In genomic region chr2:54579061-54579681, GRCh38 we compare ENCODE assay signal across 1 cellular context.
A peak's percentile ranks its signal among the peaks of the same experiment; 100 is the strongest.
TF ChIP-seq lines count a peak whose summit lies in the region.

No MANE protein-coding gene starts in this region.

TF ChIP-seq in HepG2, 621 proteins besides CTCF, POLR2A, EP300 and RAD21 (continued from another document and continues in another):
- TF ChIP-seq ZNF713 (CRISPR knock-in tag; IDR thresholded peaks at IDR 0.05) = no peak
- 0 out of 2 replicates have a peak, but pooled peaks have one; percentile 18 for TF ChIP-seq HBP1 (CRISPR knock-in tag; IDR thresholded peaks at IDR 0.05; ENCODE audit: low read depth)
- 0 out of 2 replicates have a peak, but pooled peaks have one; percentile 2 for TF ChIP-seq TFE3 (CRISPR knock-in tag; IDR thresholded peaks at IDR 0.05)
- no peak for TF ChIP-seq TBX3 (IDR thresholded peaks at IDR 0.05; ENCODE audit: borderline replicate concordance)
- TF ChIP-seq BHLHE40 (IDR thresholded peaks at IDR 0.05; ENCODE audit: low read length) = peak; percentile 51; the same call in 1 of the 2 replicates
- no peak for TF ChIP-seq HMG20B (CRISPR knock-in tag; conservative IDR thresholded peaks at IDR 0.05)
- no peak for TF ChIP-seq ARNTL (CRISPR knock-in tag; IDR thresholded peaks at IDR 0.05)
- no peak for TF ChIP-seq SNAI1 (CRISPR knock-in tag; IDR thresholded peaks at IDR 0.05; ENCODE audit: borderline replicate concordance)
- TF ChIP-seq IRF2 (CRISPR knock-in tag; IDR thresholded peaks at IDR 0.05) = no peak
- TF ChIP-seq CHCHD3 (CRISPR knock-in tag; IDR thresholded peaks at IDR 0.05) = no peak
- 0 out of 2 replicates have a peak, but pooled peaks have one; percentile 4 for TF ChIP-seq ZNF644 (CRISPR knock-in tag; IDR thresholded peaks at IDR 0.05; ENCODE audit: low read depth)
- TF ChIP-seq SRY (CRISPR knock-in tag; IDR thresholded peaks at IDR 0.05) = no peak
- TF ChIP-seq JUN (CRISPR knock-in tag; IDR thresholded peaks at IDR 0.05) = no peak
- TF ChIP-seq XRCC5 (optimal IDR thresholded peaks at IDR 0.05; ENCODE audit: low read length) = peak; percentile 22
- no peak for TF ChIP-seq PRDM10 (CRISPR knock-in tag; IDR thresholded peaks at IDR 0.05; ENCODE audit: low read depth)
- no peak for TF ChIP-seq ZNF513 (CRISPR knock-in tag; conservative IDR thresholded peaks at IDR 0.05)
- no peak for TF ChIP-seq PAXIP1 (CRISPR knock-in tag; conservative IDR thresholded peaks at IDR 0.05)
- TF ChIP-seq MXI1 (IDR thresholded peaks at IDR 0.05; ENCODE audit: borderline replicate concordance, low read depth, low read length) = no peak
- no peak for TF ChIP-seq ZSCAN30 (CRISPR knock-in tag; IDR thresholded peaks at IDR 0.05)
- no peak for TF ChIP-seq ZNF740 (CRISPR knock-in tag; IDR thresholded peaks at IDR 0.05)
- TF ChIP-seq CBX1 (IDR thresholded peaks at IDR 0.05; ENCODE audit: low read depth) = no peak
- no peak for TF ChIP-seq DNMT1 (CRISPR knock-in tag; IDR thresholded peaks at IDR 0.05)
- no peak for TF ChIP-seq ATF5 (CRISPR knock-in tag; IDR thresholded peaks at IDR 0.05; ENCODE audit: low read depth)
- no peak for TF ChIP-seq AGO1 (IDR thresholded peaks at IDR 0.05; ENCODE audit: low read depth, low read length, poor library complexity, severe bottlenecking)
- TF ChIP-seq CHD4 (IDR thresholded peaks at IDR 0.05; ENCODE audit: borderline replicate concordance, low read length) = no peak
- 0 out of 2 replicates have a peak, but pooled peaks have one; percentile 11 for TF ChIP-seq POLR2G (IDR thresholded peaks at IDR 0.05; ENCODE audit: low read depth, low read length)
- TF ChIP-seq ZNF574 (CRISPR knock-in tag; IDR thresholded peaks at IDR 0.05) = no peak
- TF ChIP-seq ZNF326 (CRISPR knock-in tag; IDR thresholded peaks at IDR 0.05; ENCODE audit: borderline replicate concordance) = no peak
- no peak for TF ChIP-seq ZNF274 (CRISPR knock-in tag; IDR thresholded peaks at IDR 0.05)
- no peak for TF ChIP-seq ARID2 (CRISPR knock-in tag; IDR thresholded peaks at IDR 0.05; ENCODE audit: borderline replicate concordance)
- no peak for TF ChIP-seq PRDM15 (CRISPR knock-in tag; IDR thresholded peaks at IDR 0.05)
- no peak for TF ChIP-seq NFIB (CRISPR knock-in tag; IDR thresholded peaks at IDR 0.05; ENCODE audit: borderline replicate concordance)
- TF ChIP-seq PRMT3 (CRISPR knock-in tag; IDR thresholded peaks at IDR 0.05; ENCODE audit: borderline replicate concordance, low read depth) = no peak
- no peak for TF ChIP-seq ZNF780A (CRISPR knock-in tag; IDR thresholded peaks at IDR 0.05)
- TF ChIP-seq TGIF2 (CRISPR knock-in tag; IDR thresholded peaks at IDR 0.05) = 0 out of 2 replicates have a peak, but pooled peaks have one; percentile 29
- TF ChIP-seq ZNF577 (CRISPR knock-in tag; IDR thresholded peaks at IDR 0.05; ENCODE audit: borderline replicate concordance, low read depth) = no peak
- TF ChIP-seq ARNT2 (CRISPR knock-in tag; IDR thresholded peaks at IDR 0.05; ENCODE audit: low read depth) = 0 out of 2 replicates have a peak, but pooled peaks have one; percentile 31
- TF ChIP-seq ARID3A (IDR thresholded peaks at IDR 0.05; ENCODE audit: low read depth, low read length) = peak; percentile 23; the same call in 1 of the 2 replicates
- TF ChIP-seq NFYC (CRISPR knock-in tag; IDR thresholded peaks at IDR 0.05) = no peak
